In genomic region chr1:24513691-24514090, GRCh38 we compare ENCODE assay signal across 21 cellular contexts. TPM values are rescaled to one million over a fixed set of nuclear protein-coding genes. Genes with fewer than 3 reads are reported as not detected.
"Had no signal": no experiment of that assay in that cellular context is flagged by ENCODE, and none has a peak within 500 bp of the region (broad histone marks: within the 10 kb centered on the region; RNA-seq: fewer than 3 reads in every experiment).

No MANE protein-coding gene starts in this region.

- H3K4me3 ChIP-seq: breast epithelium, heart left ventricle, ovary, prostate gland, thoracic aorta, upper lobe of left lung had no signal

- H3K4me1 Mint-ChIP-seq: nephron had no signal

- DNase-seq: activated CD4-positive, alpha-beta memory T cell treated with anti-CD3 and anti-CD28 coated beads, Interleukin-2, amount 10 ng/mL, durations not matched to agents 7 days and 5 days; activated effector memory CD4-positive, alpha-beta T cell treated with Interleukin-2 at 50 U/mL for 16 hours; amniotic stem cell; heart left ventricle; left ventricle myocardium superior; midbrain; ovary; stimulated activated CD4-positive, alpha-beta T cell treated with anti-CD3 and anti-CD28 coated beads, Interleukin-2, amount 100 ng/mL, for 48 hours; stimulated activated CD8-positive, alpha-beta memory T cell treated with anti-CD3 and anti-CD28 coated beads, Interleukin-4, amount 100 ng/mL, for 48 hours; stimulated activated naive CD4-positive, alpha-beta T cell; T-helper 1 cell; T-helper 9 cell; upper lobe of left lung had no signal

- ATAC-seq: activated naive CD4-positive, alpha-beta T cell treated with anti-CD3 and anti-CD28 coated beads, Interleukin-2, amount 50 U/mL, for 72 hours; heart left ventricle; left ventricle myocardium superior had no signal

- H3K4me1 ChIP-seq: breast epithelium, heart left ventricle, prostate gland, upper lobe of left lung had no signal

- H3K9me3 ChIP-seq: breast epithelium, heart left ventricle, neutrophil, ovary, prostate gland, thoracic aorta, upper lobe of left lung had no signal

- H3K36me3 ChIP-seq: breast epithelium, neutrophil, ovary, prostate gland, thoracic aorta, upper lobe of left lung had no signal

- H3K27me3 ChIP-seq: breast epithelium, heart left ventricle, neutrophil, ovary, upper lobe of left lung had no signal

- H3K27ac ChIP-seq: breast epithelium, heart left ventricle, neutrophil, ovary, thoracic aorta, upper lobe of left lung had no signal

- H3K27me3 Mint-ChIP-seq: activated CD4-positive, alpha-beta memory T cell treated with anti-CD3 and anti-CD28 coated beads, Interleukin-2, amount 10 ng/mL, durations not matched to agents 7 days and 5 days had no signal

- H3K4me3 Mint-ChIP-seq: activated CD4-positive, alpha-beta memory T cell treated with anti-CD3 and anti-CD28 coated beads, Interleukin-2, amount 10 ng/mL, durations not matched to agents 7 days and 5 days; nephron had no signal

- H3K27ac Mint-ChIP-seq: activated CD4-positive, alpha-beta memory T cell treated with anti-CD3 and anti-CD28 coated beads, Interleukin-2, amount 10 ng/mL, durations not matched to agents 7 days and 5 days; nephron had no signal

- FAIRE-seq: islet of Langerhans had no signal

- H3K9me3 Mint-ChIP-seq: activated CD4-positive, alpha-beta memory T cell treated with anti-CD3 and anti-CD28 coated beads, Interleukin-2, amount 10 ng/mL, durations not matched to agents 7 days and 5 days; nephron had no signal

RNA-seq across cellular contexts. Expression of gene NCMAP, which starts 42.2 kb away (rescaled TPM):
- total RNA-seq: activated CD4-positive, alpha-beta memory T cell treated with anti-CD3 and anti-CD28 coated beads, Interleukin-2, amount 10 ng/mL, durations not matched to agents 7 days and 5 days; fibroblast of villous mesenchyme had no signal
